In genomic region chr2:27408601-27409320, GRCh38 we compare ENCODE assay signal across 8 cellular contexts. TPM values are rescaled to one million over a fixed set of nuclear protein-coding genes. Genes with fewer than 3 reads are reported as not detected.
DNase-seq lines count a peak whose midpoint lies in the region; ATAC-seq, FAIRE-seq and TF ChIP-seq lines count a peak whose summit lies in the region.

No MANE protein-coding gene starts in this region.

- peak overlapping the region; percentile 91 for H3K9ac ChIP-seq in MM.1S (ENCODE audit: low read length)
- H3K9ac ChIP-seq in K562 (ENCODE audit: insufficient read depth in 1 of 2, low read depth in 2 of 2, low read length in 2 of 2), result peak overlapping the region; percentile 90 to 100
- H3K9ac ChIP-seq in kidney (ENCODE audit: low read length in 2 of 2), result peak overlapping the region; percentile 71 to 78

- peak overlapping the region; percentile 75 for H3K27ac ChIP-seq in MM.1S (ENCODE audit: low read length)
- peak overlapping the region; percentile 93 for H3K27ac ChIP-seq in K562 (ENCODE audit: extremely low read depth, low read depth, low read length)
- peak overlapping the region; percentile 71 to 75 for H3K27ac ChIP-seq in kidney (ENCODE audit: low read depth in 2 of 2, low read length in 2 of 2)

- 0% methylated on average over 28 of the region's 33 CpGs for WGBS in K562 (ENCODE audit: insufficient coverage, low coverage, missing lambda C conversion rate)

- H4K20me1 ChIP-seq in MM.1S (ENCODE audit: insufficient read depth, low read length) (peaks cover 10% of the 10 kb centered on the region; the same call in 1 of the 2 replicates), K562 (replicated peaks; ENCODE audit: control insufficient read depth, insufficient read depth, low read length) (no peaks in the 10 kb centered on the region)

- peak; percentile 35 for DNase-seq in activated naive CD4-positive, alpha-beta T cell treated with Interleukin-2 at 50 U/mL for 16 hours
- DNase-seq in activated naive CD4-positive, alpha-beta T cell (lab: John Stamatoyannopoulos, UW), result no peak
- DNase-seq in HEK293T (ENCODE audit: extremely low spot score) (peak; percentile 29), MM.1S (peak; percentile 43), K562 (ENCODE audit: extremely low read depth in 1 of 4, low spot score in 3 of 4) (peak in 2 of 4 experiments; percentile 33 to 40), kidney (peak; percentile 83), pons (ENCODE audit: low spot score) (no peak)
- DNase-seq in stimulated activated CD8-positive, alpha-beta memory T cell treated with anti-CD3 and anti-CD28 coated beads, Interleukin-4, amount 100 ng/mL, for 24 hours (ENCODE audit: low read depth), result peak; percentile 28

- no peaks in the 10 kb centered on the region for H3K9me3 ChIP-seq in MM.1S (replicated peaks; ENCODE audit: insufficient read depth, low read length)
- no peaks in the 10 kb centered on the region for H3K9me3 ChIP-seq in K562 (replicated peaks; ENCODE audit: control insufficient read depth, insufficient read depth, low read depth, low read length)
- H3K9me3 ChIP-seq in kidney (ENCODE audit: control insufficient read depth in 1 of 2, low read length in 2 of 2), result no peaks in the 10 kb centered on the region

- POLR2A ChIA-PET in HEK293T (lab: Yijun Ruan, JAX), result interaction anchor here (1.0 to 5.4 kb wide), 20 partner anchors 9 to 273 kb away, joined by 3 to 135 read pairs (median 6); partner anchors contain the start of genes CCDC121, EIF2B4, FNDC4 and GPN1
- POLR2A ChIA-PET in K562 (lab: Yijun Ruan, JAX), result interaction anchor here (0.6 to 5.0 kb wide), 17 partner anchors 11 to 380 kb away, joined by 3 to 46 read pairs (median 3); partner anchors contain the start of genes NRBP1, SLC4A1AP, SUPT7L and ZNF513

- no peak for TF ChIP-seq EP300 in K562 (IDR thresholded peaks at IDR 0.05; ENCODE audit: low read length)

- no peaks in the 10 kb centered on the region for H3K9me1 ChIP-seq in K562 (ENCODE audit: control insufficient read depth, insufficient read depth, low read length)

- TF ChIP-seq RAD21 in K562 (CRISPR knock-in tag; conservative IDR thresholded peaks at IDR 0.05 in 1 of 2, IDR thresholded peaks at IDR 0.05 in 1 of 2), result no peak

- CTCF ChIA-PET in HEK293T (lab: Yijun Ruan, JAX) (interaction anchor here (0.9 to 3.0 kb wide), 3 partner anchors 20 to 107 kb away, joined by 3 to 12 read pairs (median 5); partner anchors contain the start of gene NRBP1), K562 (lab: Yijun Ruan, JAX; ENCODE audit: low intra/inter-chr PET ratio) (interaction anchor here (0.8 to 3.0 kb wide), 5 partner anchors 19 to 275 kb away, joined by 3 to 35 read pairs (median 4); partner anchors contain the start of genes IFT172 and NRBP1)

- TF ChIP-seq POLR2A in K562 (conservative IDR thresholded peaks at IDR 0.05), result no peak

- TF ChIP-seq CTCF in MM.1S (IDR thresholded peaks at IDR 0.05; ENCODE audit: low read length) (no peak), K562 (IDR thresholded peaks at IDR 0.05 in 2 of 3, conservative IDR thresholded peaks at IDR 0.05 in 1 of 3; ENCODE audit: insufficient read depth in 2 of 3, low read depth in 1 of 3, low read length in 3 of 3) (no peak), kidney (IDR thresholded peaks at IDR 0.05; ENCODE audit: borderline replicate concordance, extremely low read depth, insufficient read depth) (no peak)

- H3F3A ChIP-seq in MM.1S (ENCODE audit: insufficient read depth, low read length), result peaks cover 14% of the 10 kb centered on the region; the same call in 1 of the 2 replicates

- H3K27me3 ChIP-seq in MM.1S (replicated peaks; ENCODE audit: insufficient read depth, low read length), result no peaks in the 10 kb centered on the region
- no peaks in the 10 kb centered on the region for H3K27me3 ChIP-seq in K562 (ENCODE audit: control insufficient read depth in 2 of 2, insufficient read depth in 2 of 2, low read length in 2 of 2)

- FAIRE-seq in K562 (lab: Jason Lieb, UNC) (no peak), kidney (lab: Jason Lieb, UNC) (no peak)

- in situ Hi-C loops in K562 (cut with MboI), result no loop called here

- H3K4me3 ChIP-seq in MM.1S (ENCODE audit: low read length) (peak overlapping the region; percentile 95), K562 (peak overlapping the region; percentile 99), kidney (ENCODE audit: low read length in 2 of 2) (peak overlapping the region; percentile 81 to 86)

- H2AFZ ChIP-seq in MM.1S (ENCODE audit: low read length) (peak overlapping the region; percentile 88), K562 (ENCODE audit: low read depth, low read length) (peak overlapping the region; percentile 76)

- H3K36me3 ChIP-seq in MM.1S (replicated peaks; ENCODE audit: insufficient read depth, low read length), result 0 out of 2 replicates have a peak, but pooled peaks cover 3% of the 10 kb centered on the region
- H3K36me3 ChIP-seq in K562 (ENCODE audit: control insufficient read depth, insufficient read depth, low read length), result peaks cover 32% of the 10 kb centered on the region; the same call in 2 of the 3 replicates
- H3K36me3 ChIP-seq in kidney (ENCODE audit: control insufficient read depth in 1 of 2, insufficient read depth in 2 of 2, low read length in 2 of 2), result no peaks in the 10 kb centered on the region

- peaks cover 10% of the 10 kb centered on the region for H3K4me1 ChIP-seq in MM.1S (ENCODE audit: low read length)
- peaks cover 6 to 23% of the 10 kb centered on the region in 2 experiments; a peak in 4 of 5 replicates for H3K4me1 ChIP-seq in K562 (replicated peaks in 1 of 2; ENCODE audit: control insufficient read depth in 2 of 2, insufficient read depth in 2 of 2, low read length in 2 of 2)
- H3K4me1 ChIP-seq in kidney (ENCODE audit: control insufficient read depth in 1 of 2, insufficient read depth in 1 of 2, low read depth in 1 of 2, low read length in 2 of 2), result peaks cover 7% of the 10 kb centered on the region in 2 donors

- no TSS peak for BruUV-seq in K562 (replicated peaks; lab: Mats Ljungman, UMichigan)

- peak; percentile 58 for ATAC-seq in K562

- H3K79me2 ChIP-seq in MM.1S (ENCODE audit: low read length), result peaks cover 56% of the 10 kb centered on the region
- peaks cover 56% of the 10 kb centered on the region for H3K79me2 ChIP-seq in K562 (ENCODE audit: control insufficient read depth, insufficient read depth, low read length)

- H3K4me2 ChIP-seq in MM.1S (ENCODE audit: low read depth, low read length), result peak overlapping the region; percentile 62
- H3K4me2 ChIP-seq in K562 (ENCODE audit: insufficient read depth, low read length), result peak overlapping the region; percentile 88

- no peaks in the 10 kb centered on the region for H3K9me2 ChIP-seq in MM.1S (replicated peaks; ENCODE audit: insufficient read depth, low read length)

- intact Hi-C loops in K562 (cut with micrococcal nuclease), result loop anchor here (1.0 to 5.0 kb wide), 4 partner anchors 21 to 275 kb away; partner anchors contain the start of gene ZNF512
- intact Hi-C loops in kidney (cut with DNase I), result no loop called here

RNA-seq across cellular contexts. Expression of gene PPM1G, which starts 0.6 kb away (rescaled TPM):
- total RNA-seq in K562 (2011; cell fraction: chromatin; rRNA removed; ENCODE audit: low replicate concordance), result 48.4 and 56.6 TPM in 2 replicates
- total RNA-seq in K562 (2011; cell fraction: nucleolus; rRNA removed), result 33.4 and 34.7 TPM in 2 replicates
- 40.2 and 54.0 TPM in 2 replicates for total RNA-seq in K562 (2011; cell fraction: nucleoplasm; rRNA removed)
- total RNA-seq in K562 (2014; rRNA removed), result 164 and 176 TPM in 2 replicates
- 153 and 155 TPM in 2 replicates for total RNA-seq in K562 (2014; rRNA removed; fragmentation: Illumina TruSeq; extraction: Trizol)
- 183 and 191 TPM in 2 replicates for total RNA-seq in K562 (2015; rRNA removed; fragmentation: Illumina TruSeq; extraction: Trizol)
- 154 and 173 TPM in 2 replicates for total RNA-seq in K562 (2021)
- 77.9 and 86.0 TPM in 2 replicates for polyA plus RNA-seq in K562 (2011; rRNA removed)
- polyA plus RNA-seq in K562 (2011; cell fraction: cytosol; rRNA removed), result 68.2 and 68.5 TPM in 2 replicates
- 59.6 and 69.6 TPM in 2 replicates for polyA plus RNA-seq in K562 (2011; cell fraction: nucleus; rRNA removed)
- 132 and 162 TPM in 2 replicates for polyA plus RNA-seq in K562 (2012)
- polyA plus RNA-seq in K562 (2014; fragmentation: Illumina TruSeq; extraction: Trizol), result 221 and 230 TPM in 2 replicates
- 10 to 100 TPM; 61.7 to 88.8 TPM for polyA plus RNA-seq in K562 (2014; fragmentation: Nextera tagmentation; extraction: Ambion mirVana)
- 116 and 136 TPM in 2 replicates for polyA plus RNA-seq in K562 (2014; rRNA removed)
- 168 and 174 TPM in 2 replicates for polyA minus RNA-seq in K562 (2011; rRNA and poly(A)+ RNA removed)
- polyA minus RNA-seq in K562 (2011; cell fraction: cytosol; rRNA and poly(A)+ RNA removed), result 88.1 and 100 TPM in 2 replicates
- 14.1 and 18.0 TPM in 2 replicates for polyA minus RNA-seq in K562 (2011; cell fraction: nucleus; rRNA and poly(A)+ RNA removed)
- 60.7 TPM for total RNA-seq in kidney
- polyA plus RNA-seq in kidney (ENCODE audit: insufficient read depth, low read depth, low replicate concordance), result 50.7 TPM

RNA-seq across cellular contexts. Expression of gene NRBP1, which starts 19.7 kb away (rescaled TPM):
- total RNA-seq in K562 (2011; cell fraction: chromatin; rRNA removed; ENCODE audit: low replicate concordance), result 136 and 173 TPM in 2 replicates
- 69.6 and 80.4 TPM in 2 replicates for total RNA-seq in K562 (2011; cell fraction: nucleolus; rRNA removed)
- total RNA-seq in K562 (2011; cell fraction: nucleoplasm; rRNA removed), result 93.0 and 142 TPM in 2 replicates
- 22.2 and 28.0 TPM in 2 replicates for total RNA-seq in K562 (2014; rRNA removed)
- 30.7 and 31.8 TPM in 2 replicates for total RNA-seq in K562 (2014; rRNA removed; fragmentation: Illumina TruSeq; extraction: Trizol)
- total RNA-seq in K562 (2015; rRNA removed; fragmentation: Illumina TruSeq; extraction: Trizol), result 40.3 and 41.9 TPM in 2 replicates
- 36.9 and 41.3 TPM in 2 replicates for total RNA-seq in K562 (2021)
- 72.3 and 84.5 TPM in 2 replicates for polyA plus RNA-seq in K562 (2011; rRNA removed)
- polyA plus RNA-seq in K562 (2011; cell fraction: cytosol; rRNA removed), result 60.8 and 72.5 TPM in 2 replicates
- 90.2 and 94.5 TPM in 2 replicates for polyA plus RNA-seq in K562 (2011; cell fraction: nucleus; rRNA removed)
- polyA plus RNA-seq in K562 (2012), result 36.8 and 39.6 TPM in 2 replicates
- polyA plus RNA-seq in K562 (2014; fragmentation: Illumina TruSeq; extraction: Trizol), result 50.0 and 50.7 TPM in 2 replicates
- 1 to 10 TPM; 2.9 to 7.8 TPM for polyA plus RNA-seq in K562 (2014; fragmentation: Nextera tagmentation; extraction: Ambion mirVana)
- polyA plus RNA-seq in K562 (2014; rRNA removed), result 41.4 and 46.2 TPM in 2 replicates
- polyA minus RNA-seq in K562 (2011; rRNA and poly(A)+ RNA removed), result 69.7 and 85.6 TPM in 2 replicates
- polyA minus RNA-seq in K562 (2011; cell fraction: cytosol; rRNA and poly(A)+ RNA removed), result 34.2 and 45.7 TPM in 2 replicates
- 35.4 and 59.3 TPM in 2 replicates for polyA minus RNA-seq in K562 (2011; cell fraction: nucleus; rRNA and poly(A)+ RNA removed)
- total RNA-seq in kidney, result 69.5 TPM
- polyA plus RNA-seq in kidney (ENCODE audit: insufficient read depth, low read depth, low replicate concordance), result 56.5 TPM

RNA-seq across cellular contexts. Expression of gene ZNF513, which starts 28.2 kb away (rescaled TPM):
- 4.9 and 15.7 TPM in 2 replicates for total RNA-seq in K562 (2011; cell fraction: chromatin; rRNA removed; ENCODE audit: low replicate concordance)
- total RNA-seq in K562 (2011; cell fraction: nucleolus; rRNA removed), result 17.0 and 17.3 TPM in 2 replicates
- total RNA-seq in K562 (2011; cell fraction: nucleoplasm; rRNA removed), result 7.1 and 8.9 TPM in 2 replicates
- total RNA-seq in K562 (2014; rRNA removed) (6.7 and 8.0 TPM in 2 replicates), K562 (2014; rRNA removed; fragmentation: Illumina TruSeq; extraction: Trizol) (1.9 and 2.5 TPM in 2 replicates), K562 (2015; rRNA removed; fragmentation: Illumina TruSeq; extraction: Trizol) (7.1 TPM in 2 replicates), K562 (2021) (8.5 and 9.9 TPM in 2 replicates), kidney (23.6 TPM)
- polyA plus RNA-seq in K562 (2011; rRNA removed) (4.4 and 6.6 TPM in 2 replicates), K562 (2014; fragmentation: Illumina TruSeq; extraction: Trizol) (4.1 and 7.4 TPM in 2 replicates), K562 (2014; fragmentation: Nextera tagmentation; extraction: Ambion mirVana) (under 1 TPM; 0.04 to 0.15 TPM), K562 (2014; rRNA removed) (9.7 and 13.6 TPM in 2 replicates), kidney (ENCODE audit: insufficient read depth, low read depth, low replicate concordance) (18.8 TPM)
- 10.0 and 15.4 TPM in 2 replicates for polyA plus RNA-seq in K562 (2011; cell fraction: cytosol; rRNA removed)
- polyA plus RNA-seq in K562 (2011; cell fraction: nucleus; rRNA removed), result 19.1 and 33.8 TPM in 2 replicates
- polyA plus RNA-seq in K562 (2012), result 7.6 and 12.8 TPM in 2 replicates
- polyA minus RNA-seq in K562 (2011; rRNA and poly(A)+ RNA removed), result 1.9 and 2.3 TPM in 2 replicates
- 2.7 and 4.6 TPM in 2 replicates for polyA minus RNA-seq in K562 (2011; cell fraction: cytosol; rRNA and poly(A)+ RNA removed)
- polyA minus RNA-seq in K562 (2011; cell fraction: nucleus; rRNA and poly(A)+ RNA removed), result 9.6 and 10.2 TPM in 2 replicates

RNA-seq across cellular contexts. Expression of gene KRTCAP3, which starts 33.4 kb away (rescaled TPM):
- 8.1 and 14.1 TPM in 2 replicates for total RNA-seq in K562 (2011; cell fraction: chromatin; rRNA removed; ENCODE audit: low replicate concordance)
- 8.9 and 10.2 TPM in 2 replicates for total RNA-seq in K562 (2011; cell fraction: nucleolus; rRNA removed)
- 9.0 and 9.2 TPM in 2 replicates for total RNA-seq in K562 (2011; cell fraction: nucleoplasm; rRNA removed)
- 0.73 and 0.78 TPM in 2 replicates for total RNA-seq in K562 (2014; rRNA removed)
- 0.55 TPM in 1 of 2 replicates, not detected in the other for total RNA-seq in K562 (2014; rRNA removed; fragmentation: Illumina TruSeq; extraction: Trizol)
- 0.72 and 1.0 TPM in 2 replicates for total RNA-seq in K562 (2015; rRNA removed; fragmentation: Illumina TruSeq; extraction: Trizol)
- total RNA-seq in K562 (2021), result 1.0 and 1.4 TPM in 2 replicates
- polyA plus RNA-seq in K562 (2011; rRNA removed), result 1.3 and 1.8 TPM in 2 replicates
- polyA plus RNA-seq in K562 (2011; cell fraction: cytosol; rRNA removed), result 0.74 and 1.7 TPM in 2 replicates
- 13.4 and 19.7 TPM in 2 replicates for polyA plus RNA-seq in K562 (2011; cell fraction: nucleus; rRNA removed)
- 2.0 and 4.2 TPM in 2 replicates for polyA plus RNA-seq in K562 (2012)
- polyA plus RNA-seq in K562 (2014; fragmentation: Illumina TruSeq; extraction: Trizol), result 0.30 and 0.86 TPM in 2 replicates
- polyA plus RNA-seq in K562 (2014; fragmentation: Nextera tagmentation; extraction: Ambion mirVana), result under 1 TPM; 0.24 to 0.27 TPM
- 1.4 and 2.0 TPM in 2 replicates for polyA plus RNA-seq in K562 (2014; rRNA removed)
- not detected in 2 replicates for polyA minus RNA-seq in K562 (2011; rRNA and poly(A)+ RNA removed)
- polyA minus RNA-seq in K562 (2011; cell fraction: cytosol; rRNA and poly(A)+ RNA removed), result not detected in 2 replicates
- 1.1 and 2.6 TPM in 2 replicates for polyA minus RNA-seq in K562 (2011; cell fraction: nucleus; rRNA and poly(A)+ RNA removed)
- 32.1 TPM for total RNA-seq in kidney
- 17.2 TPM for polyA plus RNA-seq in kidney (ENCODE audit: insufficient read depth, low read depth, low replicate concordance)

RNA-seq across cellular contexts. Expression of gene SNX17, which starts 38.3 kb away (rescaled TPM):
- 127 and 249 TPM in 2 replicates for total RNA-seq in K562 (2011; cell fraction: chromatin; rRNA removed; ENCODE audit: low replicate concordance)
- total RNA-seq in K562 (2011; cell fraction: nucleolus; rRNA removed), result 127 and 149 TPM in 2 replicates
- 132 and 134 TPM in 2 replicates for total RNA-seq in K562 (2011; cell fraction: nucleoplasm; rRNA removed)
- total RNA-seq in K562 (2014; rRNA removed) (61.7 and 80.4 TPM in 2 replicates), K562 (2014; rRNA removed; fragmentation: Illumina TruSeq; extraction: Trizol) (44.1 and 45.3 TPM in 2 replicates), K562 (2015; rRNA removed; fragmentation: Illumina TruSeq; extraction: Trizol) (53.2 and 54.6 TPM in 2 replicates), K562 (2021) (72.5 and 75.7 TPM in 2 replicates), kidney (98.7 TPM)
- polyA plus RNA-seq in K562 (2011; rRNA removed) (45.8 and 57.3 TPM in 2 replicates), K562 (2014; fragmentation: Illumina TruSeq; extraction: Trizol) (44.2 and 57.6 TPM in 2 replicates), K562 (2014; fragmentation: Nextera tagmentation; extraction: Ambion mirVana) (1 to 10 TPM; 3.0 to 7.5 TPM), K562 (2014; rRNA removed) (58.7 and 60.2 TPM in 2 replicates), kidney (ENCODE audit: insufficient read depth, low read depth, low replicate concordance) (115 TPM)
- polyA plus RNA-seq in K562 (2011; cell fraction: cytosol; rRNA removed), result 65.9 and 86.7 TPM in 2 replicates
- 129 and 142 TPM in 2 replicates for polyA plus RNA-seq in K562 (2011; cell fraction: nucleus; rRNA removed)
- polyA plus RNA-seq in K562 (2012), result 64.3 and 80.0 TPM in 2 replicates
- polyA minus RNA-seq in K562 (2011; rRNA and poly(A)+ RNA removed), result 62.0 and 62.2 TPM in 2 replicates
- 33.1 and 37.9 TPM in 2 replicates for polyA minus RNA-seq in K562 (2011; cell fraction: cytosol; rRNA and poly(A)+ RNA removed)
- 67.2 and 89.5 TPM in 2 replicates for polyA minus RNA-seq in K562 (2011; cell fraction: nucleus; rRNA and poly(A)+ RNA removed)

Comparison
In these comparisons a context has a peak if more than half of its experiments do, and no peak if none do; other contexts are left out.
1. DNase-seq: peak in activated naive CD4-positive, alpha-beta T cell treated with Interleukin-2 at 50 U/mL for 16 hours (single experiment), HEK293T (single experiment), MM.1S (single experiment), kidney (single experiment) and stimulated activated CD8-positive, alpha-beta memory T cell treated with anti-CD3 and anti-CD28 coated beads, Interleukin-4, amount 100 ng/mL, for 24 hours (single experiment); none in activated naive CD4-positive, alpha-beta T cell (0 of 4) and pons (single experiment).
2. Peak in every context shown above with its lines, with median percentiles within 50 percentile points of each other: H3K27ac ChIP-seq, H3K4me3 ChIP-seq and H3K9ac ChIP-seq.